24 cellular contexts compared by ENCODE assay signal in genomic region chr15:101537681-101538080, GRCh38. TPM values are rescaled to one million over a fixed set of nuclear protein-coding genes. Genes with fewer than 3 reads are reported as not detected.
DNase-seq lines count a peak whose midpoint lies in the region; ATAC-seq and TF ChIP-seq lines count a peak whose summit lies in the region.
"Had no signal": no experiment of that assay in that cellular context is flagged by ENCODE, and none has a peak within 500 bp of the region (broad histone marks: within the 10 kb centered on the region; RNA-seq: fewer than 3 reads in every experiment).

No MANE protein-coding gene starts in this region.

- H3K27me3 ChIP-seq in HL-60 (ENCODE audit: insufficient read depth, poor library complexity, severe bottlenecking) (no peaks in the 10 kb centered on the region), colonic mucosa (no peaks in the 10 kb centered on the region), spleen (replicated peaks in 1 of 7) (no peaks in the 10 kb centered on the region)
- H3K27me3 ChIP-seq: adrenal gland, tibial nerve had no signal

- H3K4me3 ChIP-seq in HL-60 (replicated peaks; ENCODE audit: insufficient read depth, low read length), result no peak overlapping the region
- H3K4me3 ChIP-seq in colonic mucosa, result no peak overlapping the region
- no peak overlapping the region for H3K4me3 ChIP-seq in spleen
- H3K4me3 ChIP-seq: adrenal gland, tibial nerve had no signal

- DNase-seq in HL-60 (ENCODE audit: low read depth in 1 of 2, low spot score in 1 of 2) (peak; percentile 52 to 59), NOMO-1 treated with dmso at 0.1 percent for 144 hours (lab: John Stamatoyannopoulos, UW; ENCODE audit: unreplicated experiment) (peak; percentile 91), colonic mucosa (peak; percentile 4), spleen (no peak), SHP77 treated with DMSO at 0.1 percent for 48 hours (lab: John Stamatoyannopoulos, UW) (no peak)
- no peak for DNase-seq in natural killer cell treated with Interleukin-12 subunit alpha and Interleukin-12 subunit beta and Interleukin-15 and Interleukin-18, amount 100 ng/mL, for 72 hours (ENCODE audit: low spot score)
- DNase-seq: activated CD4-positive, alpha-beta memory T cell treated with anti-CD3 and anti-CD28 coated beads for 36 hours; activated CD4-positive, CD25-positive, alpha-beta regulatory T cell treated with anti-CD3 and anti-CD28 coated beads, Interleukin-2, amount 50 U/mL, for 72 hours; activated naive CD4-positive, alpha-beta T cell; Caco-2; DMS79 treated with DMSO at 0.1 percent for 48 hours; natural killer cell; NCI-H2029; NCI-H524 treated with DMSO at 0.1 percent for 48 hours; SK-N-SH; stimulated activated CD4-positive, alpha-beta T cell treated with anti-CD3 and anti-CD28 coated beads, Interleukin-15, amount 100 ng/mL, for 24 hours; stimulated activated CD4-positive, alpha-beta T cell treated with anti-CD3 and anti-CD28 coated beads, Interleukin-4, amount 100 ng/mL, for 4 hours; T-helper 2 cell had no signal

- H3K4me1 Mint-ChIP-seq in natural killer cell treated with Interleukin-12 subunit alpha and Interleukin-12 subunit beta and Interleukin-15 and Interleukin-18, amount 100 ng/mL, for 72 hours (ENCODE audit: low read depth in 2 of 2), result no peaks in the 10 kb centered on the region
- H3K4me1 Mint-ChIP-seq: central memory CD8-positive, alpha-beta T cell; IgD-negative memory B cell; natural killer cell had no signal

- TF ChIP-seq CTCF in HL-60 (IDR thresholded peaks at IDR 0.05; ENCODE audit: insufficient read depth, low read length), result no peak
- no peak for TF ChIP-seq CTCF in colonic mucosa (IDR thresholded peaks at IDR 0.05)
- no peak for TF ChIP-seq CTCF in spleen (IDR thresholded peaks at IDR 0.05 in 8 of 11, conservative IDR thresholded peaks at IDR 0.05 in 3 of 11)

- 0 out of 2 replicates have a peak overlapping the region, but pooled peaks have one; percentile 5 for H3K27ac ChIP-seq in HL-60 (replicated peaks)
- no peak overlapping the region for H3K27ac ChIP-seq in colonic mucosa
- peak overlapping the region in 5 of 8 donors; percentile 0 to 67 (median 22) for H3K27ac ChIP-seq in spleen
- H3K27ac ChIP-seq: adrenal gland, C4-2B, tibial nerve had no signal

- 4 to 21% (median 18%) methylated on average over 2 of the region's 2 CpGs for WGBS in spleen, 5 donors

- no peak for TF ChIP-seq POLR2A in spleen (IDR thresholded peaks at IDR 0.05)

- H3K36me3 ChIP-seq in colonic mucosa (no peaks in the 10 kb centered on the region), spleen (no peaks in the 10 kb centered on the region)
- H3K36me3 ChIP-seq: adrenal gland, tibial nerve had no signal

- no peaks in the 10 kb centered on the region for H3K4me1 ChIP-seq in colonic mucosa
- H3K4me1 ChIP-seq in spleen, result peaks cover 0 to 6% (median 0%) of the 10 kb centered on the region in 6 donors
- H3K4me1 ChIP-seq: adrenal gland, Caco-2, tibial nerve had no signal

- no peak overlapping the region for H3K4me3 Mint-ChIP-seq in natural killer cell treated with Interleukin-12 subunit alpha and Interleukin-12 subunit beta and Interleukin-15 and Interleukin-18, amount 100 ng/mL, for 72 hours
- H3K4me3 Mint-ChIP-seq: activated CD4-positive, alpha-beta memory T cell treated with anti-CD3 and anti-CD28 coated beads for 36 hours; central memory CD8-positive, alpha-beta T cell; IgD-negative memory B cell; natural killer cell had no signal

- H3K9ac ChIP-seq in colonic mucosa (ENCODE audit: low read depth in 2 of 2, low read length in 2 of 2), result no peak overlapping the region
- H3K9ac ChIP-seq: SK-N-SH had no signal

- no peak for ATAC-seq in natural killer cell treated with Interleukin-12 subunit alpha and Interleukin-12 subunit beta and Interleukin-15 and Interleukin-18, amount 100 ng/mL, for 72 hours
- no peak for ATAC-seq in HG02981 (IDR thresholded peaks at IDR 0.05; ENCODE audit: unreplicated experiment)
- ATAC-seq: natural killer cell had no signal

- no peak overlapping the region for H3K27ac Mint-ChIP-seq in natural killer cell treated with Interleukin-12 subunit alpha and Interleukin-12 subunit beta and Interleukin-15 and Interleukin-18, amount 100 ng/mL, for 72 hours
- H3K27ac Mint-ChIP-seq: activated CD4-positive, alpha-beta memory T cell treated with anti-CD3 and anti-CD28 coated beads for 36 hours; IgD-negative memory B cell; natural killer cell had no signal

- no peaks in the 10 kb centered on the region for H3K9me3 Mint-ChIP-seq in natural killer cell treated with Interleukin-12 subunit alpha and Interleukin-12 subunit beta and Interleukin-15 and Interleukin-18, amount 100 ng/mL, for 72 hours
- H3K9me3 Mint-ChIP-seq: activated CD4-positive, alpha-beta memory T cell treated with anti-CD3 and anti-CD28 coated beads for 36 hours; central memory CD8-positive, alpha-beta T cell; natural killer cell had no signal

- H3K36me3 Mint-ChIP-seq in natural killer cell treated with Interleukin-12 subunit alpha and Interleukin-12 subunit beta and Interleukin-15 and Interleukin-18, amount 100 ng/mL, for 72 hours, result no peaks in the 10 kb centered on the region
- H3K36me3 Mint-ChIP-seq: activated CD4-positive, alpha-beta memory T cell treated with anti-CD3 and anti-CD28 coated beads for 36 hours; IgD-negative memory B cell; natural killer cell had no signal

- peaks cover 11 to 19% of the 10 kb centered on the region in 2 donors for H3K27me3 Mint-ChIP-seq in natural killer cell treated with Interleukin-12 subunit alpha and Interleukin-12 subunit beta and Interleukin-15 and Interleukin-18, amount 100 ng/mL, for 72 hours
- H3K27me3 Mint-ChIP-seq: activated CD4-positive, alpha-beta memory T cell treated with anti-CD3 and anti-CD28 coated beads for 36 hours had no signal

- no peaks in the 10 kb centered on the region for H3K9me3 ChIP-seq in colonic mucosa
- H3K9me3 ChIP-seq in spleen, result peaks cover 0 to 5% (median 0%) of the 10 kb centered on the region in 8 donors
- H3K9me3 ChIP-seq: adrenal gland, Caco-2, SK-N-SH had no signal

- intact Hi-C loops in colonic mucosa (cut with DNase I), result no loop called here
- intact Hi-C loops in spleen (cut with DNase I; ENCODE audit: low total_unique reads), result no loop called here

RNA-seq across cellular contexts. Expression of gene PCSK6, which starts 48.2 kb away (rescaled TPM):
- total RNA-seq in colonic mucosa, result 10 to 100 TPM; 29.9 to 39.5 TPM
- total RNA-seq in spleen, result 100 to 1,000 TPM; 167 to 403 (median 304) TPM
- polyA plus RNA-seq in spleen, result 10 to 100 TPM in 2 of 3 donors, 1 to 10 TPM in 1; 10.0 to 39.8 (median 21.7) TPM
- under 1 TPM in 1 of 2 donors, not detected in 1; 0.95 TPM for total RNA-seq in natural killer cell treated with Interleukin-12 subunit alpha and Interleukin-12 subunit beta and Interleukin-15 and Interleukin-18, amount 100 ng/mL, for 72 hours

Comparison
In these comparisons a context has a peak if more than half of its experiments do, and no peak if none do; other contexts are left out.
1. DNase-seq: peak in HL-60 (2 of 2), NOMO-1 treated with dmso at 0.1 percent for 144 hours (single experiment) and colonic mucosa (single experiment); none in spleen (single experiment), natural killer cell treated with Interleukin-12 subunit alpha and Interleukin-12 subunit beta and Interleukin-15 and Interleukin-18, amount 100 ng/mL, for 72 hours (single experiment) and SHP77 treated with DMSO at 0.1 percent for 48 hours (single experiment).
2. RNA of gene PCSK6, which starts 48.2 kb away (total RNA-seq): 167 to 403 TPM in spleen and 29.9 to 39.5 TPM in colonic mucosa; 0.95 TPM in natural killer cell treated with Interleukin-12 subunit alpha and Interleukin-12 subunit beta and Interleukin-15 and Interleukin-18, amount 100 ng/mL, for 72 hours; every median in the first group is over 10 times any median in the second.